ENCODE assay signal across 6 cellular contexts in genomic region chr7:133586253-133586652, GRCh38.
"Had no signal": no experiment of that assay in that cellular context is flagged by ENCODE, and none has a peak within 500 bp of the region (broad histone marks: within the 10 kb centered on the region; RNA-seq: fewer than 3 reads in every experiment).

No MANE protein-coding gene starts in this region.

- DNase-seq: GM23248, GOT3, H7, KG1 had no signal

- H3K4me3 ChIP-seq: GM23248, HAP-1 had no signal

- H3K9ac ChIP-seq: GM23248 had no signal

- H3K27ac ChIP-seq: GM23248 had no signal

- H3K36me3 ChIP-seq: HAP-1 had no signal

- H3K9me3 ChIP-seq: HAP-1 had no signal

- H2AFZ ChIP-seq: GM23248 had no signal

- ATAC-seq: HCT116 had no signal
